In genomic region chr2:119574108-119574815, GRCh38 we compare ENCODE assay signal across 12 cellular contexts.
A peak's percentile ranks its signal among the peaks of the same experiment; 100 is the strongest.
DNase-seq lines count a peak whose midpoint lies in the region; ATAC-seq lines count a peak whose summit lies in the region.
"Had no signal": no experiment of that assay in that cellular context is flagged by ENCODE, and none has a peak within 500 bp of the region (broad histone marks: within the 10 kb centered on the region; RNA-seq: fewer than 3 reads in every experiment).

No MANE protein-coding gene starts in this region.

- no peak overlapping the region for H3K27ac ChIP-seq in caudate nucleus (ENCODE audit: low read depth, low read length)

- no peak for DNase-seq in NAMALWA (ENCODE audit: low spot score)
- no peak for DNase-seq in caudate nucleus (lab: John Stamatoyannopoulos, UW)
- DNase-seq in AML-193 (lab: John Stamatoyannopoulos, UW) = no peak
- no peak for DNase-seq in NOMO-1 (lab: John Stamatoyannopoulos, UW; ENCODE audit: unreplicated experiment in 2 of 2)
- DNase-seq: activated T-cell treated with anti-CD3 and anti-CD28 coated beads, Interleukin-2, amount 50 U/mL, for 48 hours; HFFc6; NCI-H1092 treated with DMSO at 0.1 percent for 48 hours; right cardiac atrium had no signal

- ATAC-seq in GM18498 (IDR thresholded peaks at IDR 0.05; ENCODE audit: unreplicated experiment) (peak; percentile 98), GM19395 (IDR thresholded peaks at IDR 0.05; ENCODE audit: unreplicated experiment) (peak; percentile 99), HG02763 (IDR thresholded peaks at IDR 0.05; ENCODE audit: unreplicated experiment) (peak; percentile 92), HG03442 (IDR thresholded peaks at IDR 0.05; ENCODE audit: unreplicated experiment) (peak; percentile 99)
- ATAC-seq: right cardiac atrium had no signal
